31 cellular contexts compared by ENCODE assay signal in the genomic region with DNA sequence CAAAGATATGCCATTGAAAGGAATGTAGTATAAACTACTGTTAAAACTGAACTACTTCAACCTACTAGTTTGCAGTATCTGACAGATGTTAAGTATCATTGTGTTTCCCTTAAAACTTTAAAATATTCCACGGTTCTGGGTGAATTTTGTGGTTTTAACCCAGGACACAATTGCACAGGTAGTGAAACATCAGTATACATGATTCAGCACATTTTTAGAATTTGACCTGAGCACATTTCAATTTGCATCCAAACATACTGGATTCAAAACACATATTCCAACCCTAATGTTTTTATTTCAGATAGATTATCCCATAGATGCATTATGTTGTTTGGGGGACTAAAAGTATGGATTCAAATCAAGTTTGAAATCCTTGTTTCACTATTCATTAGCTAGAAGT.
"Had no signal": no experiment of that assay in that cellular context is flagged by ENCODE, and none has a peak within 500 bp of the region (broad histone marks: within the 10 kb centered on the region; RNA-seq: fewer than 3 reads in every experiment).

No MANE protein-coding gene starts in this region.

- H3K36me3 ChIP-seq: ascending aorta, cardiac muscle cell, WERI-Rb-1 had no signal

- FAIRE-seq: bronchial epithelial cell had no signal

- H3K4me3 ChIP-seq: ascending aorta, cardiac muscle cell had no signal

- ATAC-seq: activated CD4-positive, alpha-beta T cell treated with anti-CD3 and anti-CD28 coated beads for 36 hours; activated CD4-positive, CD25-positive, alpha-beta regulatory T cell treated with anti-CD3 and anti-CD28 coated beads, Interleukin-2, amount 50 U/mL, for 24 hours; activated CD8-positive, alpha-beta memory T cell treated with anti-CD3 and anti-CD28 coated beads, Interleukin-2, amount 10 ng/mL, durations not matched to agents 7 days and 5 days; activated CD8-positive, alpha-beta T cell treated with anti-CD3 and anti-CD28 coated beads, Interleukin-2, amount 10 ng/mL, durations not matched to agents 7 days and 5 days; activated naive CD8-positive, alpha-beta T cell treated with anti-CD3 and anti-CD28 coated beads, Interleukin-2, amount 50 U/mL, for 24 hours; WTC11 had no signal

- H3K4me1 ChIP-seq: ascending aorta had no signal

- H3K27ac ChIP-seq: ascending aorta, cardiac muscle cell, WERI-Rb-1 had no signal

- H3K27me3 ChIP-seq: ascending aorta, cardiac muscle cell had no signal

- DNase-seq: activated CD4-positive, alpha-beta memory T cell treated with anti-CD3 and anti-CD28 coated beads, Interleukin-2, amount 10 ng/mL, durations not matched to agents 7 days and 5 days; activated CD4-positive, alpha-beta T cell treated with anti-CD3 and anti-CD28 coated beads for 1 hour; activated CD4-positive, alpha-beta T cell treated with anti-CD3 and anti-CD28 coated beads for 36 hours; activated CD4-positive, alpha-beta T cell treated with anti-CD3 and anti-CD28 coated beads for 48 hours; activated CD4-positive, alpha-beta T cell treated with anti-CD3 and anti-CD28 coated beads, Interleukin-2, amount 10 ng/mL, durations not matched to agents 7 days and 5 days; activated CD4-positive, alpha-beta T cell treated with anti-CD3 and anti-CD28 coated beads, Interleukin-2, amount 50 U/mL, for 48 hours; activated CD4-positive, CD25-positive, alpha-beta regulatory T cell; activated CD8-positive, alpha-beta memory T cell treated with anti-CD3 and anti-CD28 coated beads for 24 hours; activated CD8-positive, alpha-beta memory T cell treated with anti-CD3 and anti-CD28 coated beads, Interleukin-2, amount 10 ng/mL, durations not matched to agents 7 days and 5 days; activated CD8-positive, alpha-beta memory T cell treated with anti-CD3 and anti-CD28 coated beads, Interleukin-2, amount 50 U/mL, for 48 hours; activated CD8-positive, alpha-beta T cell treated with anti-CD3 and anti-CD28 coated beads, Interleukin-2, amount 10 ng/mL, durations not matched to agents 7 days and 5 days; activated effector memory CD4-positive, alpha-beta T cell treated with Interleukin-2 at 50 U/mL for 16 hours; activated gamma-delta T cell; activated naive CD4-positive, alpha-beta T cell treated with anti-CD3 and anti-CD28 coated beads, Interleukin-2, amount 10 ng/mL, durations not matched to agents 7 days and 5 days; activated naive CD4-positive, alpha-beta T cell treated with Interleukin-2 at 50 U/mL for 16 hours; activated naive CD8-positive, alpha-beta T cell treated with anti-CD3 and anti-CD28 coated beads, Interleukin-2, amount 10 ng/mL, durations not matched to agents 7 days and 5 days; activated naive CD8-positive, alpha-beta T cell treated with anti-CD3 and anti-CD28 coated beads, Interleukin-2, amount 50 U/mL, for 24 hours; activated T-cell treated with anti-CD3 and anti-CD28 coated beads, Interleukin-2, amount 50 U/mL, for 24 hours; activated T-cell treated with anti-CD3 and anti-CD28 coated beads, Interleukin-2, amount 50 U/mL, for 48 hours; amygdala; anterior cingulate cortex; caudate nucleus; cerebellar nuclear complex; T-helper 2 cell; T-helper 9 cell; WERI-Rb-1 had no signal

- H3K9me3 ChIP-seq: ascending aorta had no signal
